ENCODE assay signal across 12 cellular contexts in genomic region chr13:99249178-99249577, GRCh38. TPM values are rescaled to one million over a fixed set of nuclear protein-coding genes. Genes with fewer than 3 reads are reported as not detected.
DNase-seq lines count a peak whose midpoint lies in the region; ATAC-seq, FAIRE-seq and TF ChIP-seq lines count a peak whose summit lies in the region.
"Not testable (repeated sequence)": the region's sequence is repeated elsewhere in the genome, so short reads cannot be mapped to it uniquely, and the experiment has no call there.
"Had no signal": no experiment of that assay in that cellular context is flagged by ENCODE, and none has a peak within 500 bp of the region (broad histone marks: within the 10 kb centered on the region; RNA-seq: fewer than 3 reads in every experiment).

No MANE protein-coding gene starts in this region.

- TF ChIP-seq CTCF in CD4-positive, alpha-beta T cell (IDR thresholded peaks at IDR 0.05); natural killer cell (IDR thresholded peaks at IDR 0.05): not testable (repeated sequence)

- H3K27ac ChIP-seq in CD4-positive, alpha-beta T cell (ENCODE audit: low read depth, low read length): not testable (repeated sequence)

- not testable (repeated sequence) for H3K9me3 ChIP-seq in CD4-positive, alpha-beta T cell (ENCODE audit: control insufficient read depth, low read length)

- intact Hi-C loops in CD4-positive, alpha-beta T cell (cut with DNase I, micrococcal nuclease); natural killer cell (cut with micrococcal nuclease): not testable (repeated sequence)

- POLR2A ChIA-PET in CD4-positive, alpha-beta T cell (lab: Charles Lee): interaction anchor here (1.1 to 2.0 kb wide), 2 partner anchors 9 to 48 kb away, joined by 3 to 6 read pairs; partner anchors contain the start of genes GPR18 and UBAC2

- not testable (repeated sequence) for ATAC-seq in CD4-positive, alpha-beta T cell (ENCODE audit: poor library complexity); effector memory CD8-positive, alpha-beta T cell (replicated peaks); natural killer cell

- not testable (repeated sequence) for DNase-seq in CD4-positive, alpha-beta T cell; GM12891 (ENCODE audit: insufficient read length, low spot score); activated T-cell treated with anti-CD3 and anti-CD28 coated beads, Interleukin-2, amount 50 U/mL, for 24 hours; effector memory CD8-positive, alpha-beta T cell; natural killer cell
- DNase-seq in M059J (ENCODE audit: low read depth): peak; percentile 9

- H3K27me3 ChIP-seq in CD4-positive, alpha-beta T cell (ENCODE audit: control insufficient read depth, insufficient read depth, low read length): not testable (repeated sequence)

- H3K36me3 Mint-ChIP-seq in CD4-positive, alpha-beta T cell (ENCODE audit: low read depth): peaks cover 80% of the 10 kb centered on the region
- H3K36me3 Mint-ChIP-seq in activated T-cell treated with anti-CD3 and anti-CD28 coated beads, Interleukin-2, amount 50 U/mL, for 24 hours (ENCODE audit: low read depth): peaks cover 79% of the 10 kb centered on the region
- H3K36me3 Mint-ChIP-seq in activated naive CD8-positive, alpha-beta T cell: peaks cover 27% of the 10 kb centered on the region
- peaks cover 36% of the 10 kb centered on the region for H3K36me3 Mint-ChIP-seq in effector memory CD8-positive, alpha-beta T cell (ENCODE audit: insufficient read depth)
- not testable (repeated sequence) for H3K36me3 Mint-ChIP-seq in natural killer cell

- FAIRE-seq in GM12891 (lab: Jason Lieb, UNC): peak; percentile 13

- peak overlapping the region; percentile 43 for H3K27ac Mint-ChIP-seq in CD4-positive, alpha-beta T cell
- H3K27ac Mint-ChIP-seq in activated T-cell treated with anti-CD3 and anti-CD28 coated beads, Interleukin-2, amount 50 U/mL, for 24 hours: peak overlapping the region; percentile 24
- H3K27ac Mint-ChIP-seq in activated naive CD8-positive, alpha-beta T cell: peak overlapping the region; percentile 42
- peak overlapping the region; percentile 7 to 39 for H3K27ac Mint-ChIP-seq in effector memory CD8-positive, alpha-beta T cell
- H3K27ac Mint-ChIP-seq in natural killer cell: peak overlapping the region; percentile 20 to 54

- CTCF ChIA-PET in CD4-positive, alpha-beta T cell (lab: Charles Lee): interaction anchor here (0.6 to 1.3 kb wide), 2 partner anchors 49 to 64 kb away, joined by 3 read pairs; no protein-coding TSS in a partner anchor

- TF ChIP-seq POLR2A in GM12891 (IDR thresholded peaks at IDR 0.05; ENCODE audit: low read depth, low read length): not testable (repeated sequence)

- H3K4me3 Mint-ChIP-seq in CD4-positive, alpha-beta T cell; activated T-cell treated with anti-CD3 and anti-CD28 coated beads, Interleukin-2, amount 50 U/mL, for 24 hours; activated naive CD8-positive, alpha-beta T cell; effector memory CD8-positive, alpha-beta T cell; natural killer cell: not testable (repeated sequence)

- not testable (repeated sequence) for H3K27me3 Mint-ChIP-seq in CD4-positive, alpha-beta T cell; activated T-cell treated with anti-CD3 and anti-CD28 coated beads, Interleukin-2, amount 50 U/mL, for 24 hours; activated naive CD8-positive, alpha-beta T cell; effector memory CD8-positive, alpha-beta T cell; natural killer cell (ENCODE audit: low read depth in 2 of 2)

- not testable (repeated sequence) for H3K9me3 Mint-ChIP-seq in CD4-positive, alpha-beta T cell; activated T-cell treated with anti-CD3 and anti-CD28 coated beads, Interleukin-2, amount 50 U/mL, for 24 hours; activated naive CD8-positive, alpha-beta T cell (ENCODE audit: low read depth); effector memory CD8-positive, alpha-beta T cell; natural killer cell

- H3K4me1 Mint-ChIP-seq in CD4-positive, alpha-beta T cell (ENCODE audit: low read depth): peaks cover 57% of the 10 kb centered on the region
- peaks cover 54% of the 10 kb centered on the region for H3K4me1 Mint-ChIP-seq in activated T-cell treated with anti-CD3 and anti-CD28 coated beads, Interleukin-2, amount 50 U/mL, for 24 hours (ENCODE audit: low read depth)
- peaks cover 51% of the 10 kb centered on the region for H3K4me1 Mint-ChIP-seq in activated naive CD8-positive, alpha-beta T cell (ENCODE audit: low read depth)
- peaks cover 27 to 40% of the 10 kb centered on the region in 2 donors for H3K4me1 Mint-ChIP-seq in effector memory CD8-positive, alpha-beta T cell (ENCODE audit: low read depth in 2 of 2)
- peaks cover 23 to 36% of the 10 kb centered on the region in 2 donors for H3K4me1 Mint-ChIP-seq in natural killer cell

RNA-seq across cellular contexts. Expression of gene GPR18, which starts 9.0 kb away (rescaled TPM):
- total RNA-seq in CD4-positive, alpha-beta T cell: 10 to 100 TPM; 42.9 to 45.1 TPM
- polyA plus RNA-seq in GM12891 (2012; ENCODE audit: low read depth, missing spikeins): 2.3 TPM
- total RNA-seq in M059J (2014; rRNA removed; shearing (Covaris generic)): not detected in 2 replicates
- total RNA-seq in natural killer cell: 10 to 100 TPM; 11.4 to 41.7 (median 25.5) TPM
- total RNA-seq: Caco-2, GM23248, H1 had no signal
- polyA plus RNA-seq: AG04450, H1 had no signal

RNA-seq across cellular contexts. Expression of gene UBAC2, which starts 48.5 kb away (rescaled TPM):
- total RNA-seq in CD4-positive, alpha-beta T cell: 10 to 100 TPM; 59.8 to 67.4 TPM
- polyA plus RNA-seq in GM12891 (2012; ENCODE audit: low read depth, missing spikeins): 20.5 TPM
- 46.0 and 61.5 TPM in 2 replicates for total RNA-seq in M059J (2014; rRNA removed; shearing (Covaris generic))
- total RNA-seq in natural killer cell: 10 to 100 TPM; 50.6 to 59.1 (median 56.4) TPM

RNA-seq across cellular contexts. Expression of gene GPR183, which starts 58.0 kb away (rescaled TPM):
- 100 to 1,000 TPM; 330 to 337 TPM for total RNA-seq in CD4-positive, alpha-beta T cell
- polyA plus RNA-seq in GM12891 (2012; ENCODE audit: low read depth, missing spikeins): 61.8 TPM
- total RNA-seq in M059J (2014; rRNA removed; shearing (Covaris generic)): 0.12 and 0.74 TPM in 2 replicates
- total RNA-seq in natural killer cell: 10 to 100 TPM; 20.0 to 47.0 (median 41.1) TPM
- total RNA-seq: Caco-2, GM23248, H1, H7 had no signal
- polyA plus RNA-seq: H1 had no signal

Comparison
In these comparisons a context has a peak if more than half of its experiments do, and no peak if none do; other contexts are left out.
1. RNA of gene GPR18, which starts 9.0 kb away (total RNA-seq): 42.9 to 45.1 TPM in CD4-positive, alpha-beta T cell and 11.4 to 41.7 TPM in natural killer cell; not detected in M059J; every median in the first group is over 10 times any median in the second.
2. RNA of gene GPR183, which starts 58.0 kb away (total RNA-seq): 330 to 337 TPM in CD4-positive, alpha-beta T cell and 20.0 to 47.0 TPM in natural killer cell; 0.12 to 0.74 TPM in M059J; every median in the first group is over 10 times any median in the second.
3. Peak in every context shown above with its lines, with median percentiles within 50 percentile points of each other: H3K27ac Mint-ChIP-seq.